25 cellular contexts compared by ENCODE assay signal in the genomic region with DNA sequence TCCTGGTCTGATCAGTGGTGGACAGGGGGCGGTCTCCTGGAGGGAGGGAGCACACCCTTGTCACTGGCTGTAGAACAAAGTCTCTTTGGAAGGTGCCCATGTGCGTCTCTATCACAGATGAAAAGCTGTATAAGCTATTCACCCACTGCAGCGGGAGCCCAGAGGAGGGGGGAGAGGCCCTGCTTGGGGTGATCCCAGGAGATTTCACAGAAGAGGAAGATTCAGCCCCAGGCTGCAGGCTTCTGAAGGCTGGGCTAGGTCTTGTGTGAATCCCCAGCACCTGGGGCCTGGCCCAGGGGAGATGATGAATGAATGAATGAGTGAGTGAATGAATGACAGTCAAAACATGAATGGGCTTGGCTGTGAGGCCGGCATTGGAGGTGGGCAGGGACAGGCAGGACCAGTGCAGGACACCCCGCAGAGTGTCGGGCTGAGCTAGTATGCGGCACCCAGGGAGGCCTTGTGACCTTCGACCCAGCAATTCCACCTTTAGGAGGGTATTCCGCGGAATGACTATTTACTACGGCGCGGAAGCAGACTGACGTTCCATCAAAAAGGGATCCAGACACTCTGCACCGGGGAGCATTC.
"Had no signal": no experiment of that assay in that cellular context is flagged by ENCODE, and none has a peak within 500 bp of the region (broad histone marks: within the 10 kb centered on the region; RNA-seq: fewer than 3 reads in every experiment).

No MANE protein-coding gene starts in this region.

- H3K36me3 ChIP-seq: ascending aorta, breast epithelium, gastrocnemius medialis, heart left ventricle, neutrophil, thyroid gland, vagina had no signal

- DNase-seq: activated CD4-positive, alpha-beta T cell treated with anti-CD3 and anti-CD28 coated beads, Interleukin-2, amount 10 ng/mL, durations not matched to agents 24 days and 14 days; activated CD4-positive, CD25-positive, alpha-beta regulatory T cell; activated CD8-positive, alpha-beta T cell treated with anti-CD3 and anti-CD28 coated beads for 36 hours; activated naive CD4-positive, alpha-beta T cell treated with anti-CD3 and anti-CD28 coated beads, Interleukin-2, amount 10 ng/mL, durations not matched to agents 7 days and 5 days; activated T-cell treated with anti-CD3 and anti-CD28 coated beads, Interleukin-2, amount 50 U/mL, for 24 hours; cerebellar nuclear complex; cortex of kidney; effector CD4-positive, alpha-beta T cell; gastrocnemius medialis; heart left ventricle; left ventricle myocardium superior; mesenchymal stem cell; naive thymus-derived CD4-positive, alpha-beta T cell; stimulated activated CD4-positive, alpha-beta T cell treated with anti-CD3 and anti-CD28 coated beads, Interleukin-4, amount 100 ng/mL, for 4 hours; stimulated activated naive CD4-positive, alpha-beta T cell; T-helper 1 cell; T-helper 9 cell; thyroid gland had no signal

- H3K4me3 ChIP-seq: ascending aorta, breast epithelium, gastrocnemius medialis, heart left ventricle, mucosa of descending colon, thyroid gland, vagina had no signal

- H3K79me2 ChIP-seq: parathyroid adenoma had no signal

- H3K27ac Mint-ChIP-seq: activated CD4-positive, alpha-beta T cell treated with anti-CD3 and anti-CD28 coated beads, Interleukin-2, amount 10 ng/mL, durations not matched to agents 24 days and 14 days; activated CD8-positive, alpha-beta T cell treated with anti-CD3 and anti-CD28 coated beads for 36 hours; activated naive CD4-positive, alpha-beta T cell treated with anti-CD3 and anti-CD28 coated beads, Interleukin-2, amount 10 ng/mL, durations not matched to agents 7 days and 5 days; activated T-cell treated with anti-CD3 and anti-CD28 coated beads, Interleukin-2, amount 50 U/mL, for 24 hours had no signal

- H3K9ac ChIP-seq: parathyroid adenoma had no signal

- H3K27me3 Mint-ChIP-seq: activated T-cell treated with anti-CD3 and anti-CD28 coated beads, Interleukin-2, amount 50 U/mL, for 24 hours had no signal

- H3K36me3 Mint-ChIP-seq: activated naive CD4-positive, alpha-beta T cell treated with anti-CD3 and anti-CD28 coated beads, Interleukin-2, amount 10 ng/mL, durations not matched to agents 7 days and 5 days; naive thymus-derived CD4-positive, alpha-beta T cell had no signal

- H3K4me1 Mint-ChIP-seq: activated CD4-positive, alpha-beta T cell treated with anti-CD3 and anti-CD28 coated beads, Interleukin-2, amount 10 ng/mL, durations not matched to agents 24 days and 14 days; activated naive CD4-positive, alpha-beta T cell treated with anti-CD3 and anti-CD28 coated beads, Interleukin-2, amount 10 ng/mL, durations not matched to agents 7 days and 5 days had no signal

- H3K9me3 Mint-ChIP-seq: activated CD4-positive, alpha-beta T cell treated with anti-CD3 and anti-CD28 coated beads, Interleukin-2, amount 10 ng/mL, durations not matched to agents 24 days and 14 days; activated CD8-positive, alpha-beta T cell treated with anti-CD3 and anti-CD28 coated beads for 36 hours; activated naive CD4-positive, alpha-beta T cell treated with anti-CD3 and anti-CD28 coated beads, Interleukin-2, amount 10 ng/mL, durations not matched to agents 7 days and 5 days; activated T-cell treated with anti-CD3 and anti-CD28 coated beads, Interleukin-2, amount 50 U/mL, for 24 hours had no signal

- H3K4me3 Mint-ChIP-seq: activated CD4-positive, alpha-beta T cell treated with anti-CD3 and anti-CD28 coated beads, Interleukin-2, amount 10 ng/mL, durations not matched to agents 24 days and 14 days; activated CD8-positive, alpha-beta T cell treated with anti-CD3 and anti-CD28 coated beads for 36 hours; activated naive CD4-positive, alpha-beta T cell treated with anti-CD3 and anti-CD28 coated beads, Interleukin-2, amount 10 ng/mL, durations not matched to agents 7 days and 5 days; activated T-cell treated with anti-CD3 and anti-CD28 coated beads, Interleukin-2, amount 50 U/mL, for 24 hours; naive thymus-derived CD4-positive, alpha-beta T cell had no signal

- H2AFZ ChIP-seq: parathyroid adenoma had no signal

- ATAC-seq: activated CD8-positive, alpha-beta T cell treated with anti-CD3 and anti-CD28 coated beads for 36 hours; esophagus mucosa; gastrocnemius medialis; left ventricle myocardium superior; mucosa of descending colon; naive thymus-derived CD4-positive, alpha-beta T cell had no signal

- H3K4me1 ChIP-seq: ascending aorta, breast epithelium, parathyroid adenoma, vagina had no signal

- H3K9me3 ChIP-seq: ascending aorta, breast epithelium, gastrocnemius medialis, heart left ventricle, mucosa of descending colon, neutrophil, thyroid gland, vagina had no signal

- H3K27me3 ChIP-seq: ascending aorta, breast epithelium, gastrocnemius medialis, thyroid gland, vagina had no signal

- H3K27ac ChIP-seq: ascending aorta, breast epithelium, gastrocnemius medialis, heart left ventricle, neutrophil, parathyroid adenoma, thyroid gland, vagina had no signal
